1 cellular context compared by ENCODE assay signal in genomic region chr16:71426880-71427615, GRCh38.
TF ChIP-seq lines count a peak whose summit lies in the region.

No MANE protein-coding gene starts in this region.

TF ChIP-seq in HEK293, 187 proteins besides CTCF, POLR2A, EP300 and RAD21 (continued from another document and continues in another):
- TF ChIP-seq ZBTB6 (tag by site-specific recombination; IDR thresholded peaks at IDR 0.05) (no peak), ZNF114 (tag by site-specific recombination; IDR thresholded peaks at IDR 0.05) (no peak), ZEB2 (tag by site-specific recombination; IDR thresholded peaks at IDR 0.05) (no peak; the same call in 1 of the 2 replicates), ZNF169 (tag by site-specific recombination; IDR thresholded peaks at IDR 0.05) (0 out of 2 replicates have a peak, but pooled peaks have one; percentile 25), ZBTB8A (tag by site-specific recombination; IDR thresholded peaks at IDR 0.05) (peak; percentile 24; the same call in 1 of the 2 replicates), ZNF629 (tag by site-specific recombination; IDR thresholded peaks at IDR 0.05) (0 out of 2 replicates have a peak, but pooled peaks have one; percentile 48), ZNF10 (tag by site-specific recombination; IDR thresholded peaks at IDR 0.05) (no peak), ZNF404 (tag by site-specific recombination; IDR thresholded peaks at IDR 0.05) (no peak; the same call in 1 of the 2 replicates), PRDM1 (tag by site-specific recombination; IDR thresholded peaks at IDR 0.05) (peak; percentile 39; the same call in 1 of the 2 replicates), ZNF692 (tag by site-specific recombination; IDR thresholded peaks at IDR 0.05) (no peak), PRDM4 (tag by site-specific recombination; IDR thresholded peaks at IDR 0.05) (peak; percentile 33), ZNF148 (tag by site-specific recombination; IDR thresholded peaks at IDR 0.05; ENCODE audit: borderline replicate concordance) (0 out of 2 replicates have a peak, but pooled peaks have one; percentile 35), PATZ1 (tag by site-specific recombination; IDR thresholded peaks at IDR 0.05) (0 out of 2 replicates have a peak, but pooled peaks have one; percentile 15), ZNF654 (tag by site-specific recombination; IDR thresholded peaks at IDR 0.05; ENCODE audit: low read depth) (no peak), ZNF341 (tag by site-specific recombination; IDR thresholded peaks at IDR 0.05; ENCODE audit: low read depth) (no peak), EGR2 (tag by site-specific recombination; IDR thresholded peaks at IDR 0.05; ENCODE audit: low read depth) (no peak), ZNF623 (tag by site-specific recombination; IDR thresholded peaks at IDR 0.05) (peak; percentile 27; the same call in 1 of the 2 replicates), BCL11B (tag by site-specific recombination; IDR thresholded peaks at IDR 0.05; ENCODE audit: low read depth) (no peak), ZNF768 (tag by site-specific recombination; IDR thresholded peaks at IDR 0.05) (0 out of 2 replicates have a peak, but pooled peaks have one; percentile 19), ZNF155 (tag by site-specific recombination; IDR thresholded peaks at IDR 0.05) (no peak), ZNF596 (tag by site-specific recombination; IDR thresholded peaks at IDR 0.05) (no peak), ZFHX2 (tag by site-specific recombination; conservative IDR thresholded peaks at IDR 0.05) (no peak), HOXC10 (CRISPR knock-in tag; IDR thresholded peaks at IDR 0.05) (no peak), ZNF449 (tag by site-specific recombination; IDR thresholded peaks at IDR 0.05) (0 out of 2 replicates have a peak, but pooled peaks have one; percentile 10), ZNF473 (tag by site-specific recombination; IDR thresholded peaks at IDR 0.05) (no peak), ZNF214 (tag by site-specific recombination; IDR thresholded peaks at IDR 0.05; ENCODE audit: borderline replicate concordance) (no peak), ZNF585B (tag by site-specific recombination; IDR thresholded peaks at IDR 0.05) (no peak), ZFP3 (tag by site-specific recombination; IDR thresholded peaks at IDR 0.05; ENCODE audit: low read depth) (no peak), ZNF398 (tag by site-specific recombination; IDR thresholded peaks at IDR 0.05) (peak; percentile 24), PRDM10 (tag by site-specific recombination; IDR thresholded peaks at IDR 0.05) (peak; percentile 84), ZNF777 (tag by site-specific recombination; IDR thresholded peaks at IDR 0.05; ENCODE audit: borderline replicate concordance) (no peak), MZF1 (tag by site-specific recombination; IDR thresholded peaks at IDR 0.05; ENCODE audit: borderline replicate concordance) (0 out of 2 replicates have a peak, but pooled peaks have one; percentile 53), ZNF664 (tag by site-specific recombination; IDR thresholded peaks at IDR 0.05) (0 out of 2 replicates have a peak, but pooled peaks have one; percentile 11), ZNF677 (tag by site-specific recombination; IDR thresholded peaks at IDR 0.05) (no peak), ZNF792 (tag by site-specific recombination; IDR thresholded peaks at IDR 0.05) (no peak), ZBTB17 (tag by site-specific recombination; IDR thresholded peaks at IDR 0.05) (peak; percentile 91)
- TF ChIP-seq, protein P1, sequence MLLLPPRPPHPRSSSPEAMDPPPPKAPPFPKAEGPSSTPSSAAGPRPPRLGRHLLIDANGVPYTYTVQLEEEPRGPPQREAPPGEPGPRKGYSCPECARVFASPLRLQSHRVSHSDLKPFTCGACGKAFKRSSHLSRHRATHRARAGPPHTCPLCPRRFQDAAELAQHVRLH (tag by site-specific recombination; IDR thresholded peaks at IDR 0.05): no peak
- TF ChIP-seq, protein P2, sequence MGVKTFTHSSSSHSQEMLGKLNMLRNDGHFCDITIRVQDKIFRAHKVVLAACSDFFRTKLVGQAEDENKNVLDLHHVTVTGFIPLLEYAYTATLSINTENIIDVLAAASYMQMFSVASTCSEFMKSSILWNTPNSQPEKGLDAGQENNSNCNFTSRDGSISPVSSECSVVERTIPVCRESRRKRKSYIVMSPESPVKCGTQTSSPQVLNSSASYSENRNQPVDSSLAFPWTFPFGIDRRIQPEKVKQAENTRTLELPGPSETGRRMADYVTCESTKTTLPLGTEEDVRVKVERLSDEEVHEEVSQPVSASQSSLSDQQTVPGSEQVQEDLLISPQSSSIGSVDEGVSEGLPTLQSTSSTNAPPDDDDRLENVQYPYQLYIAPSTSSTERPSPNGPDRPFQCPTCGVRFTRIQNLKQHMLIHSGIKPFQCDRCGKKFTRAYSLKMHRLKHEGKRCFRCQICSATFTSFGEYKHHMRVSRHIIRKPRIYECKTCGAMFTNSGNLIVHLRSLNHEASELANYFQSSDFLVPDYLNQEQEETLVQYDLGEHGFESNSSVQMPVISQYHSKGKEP (tag by site-specific recombination; IDR thresholded peaks at IDR 0.05): no peak
